In the genomic region with DNA sequence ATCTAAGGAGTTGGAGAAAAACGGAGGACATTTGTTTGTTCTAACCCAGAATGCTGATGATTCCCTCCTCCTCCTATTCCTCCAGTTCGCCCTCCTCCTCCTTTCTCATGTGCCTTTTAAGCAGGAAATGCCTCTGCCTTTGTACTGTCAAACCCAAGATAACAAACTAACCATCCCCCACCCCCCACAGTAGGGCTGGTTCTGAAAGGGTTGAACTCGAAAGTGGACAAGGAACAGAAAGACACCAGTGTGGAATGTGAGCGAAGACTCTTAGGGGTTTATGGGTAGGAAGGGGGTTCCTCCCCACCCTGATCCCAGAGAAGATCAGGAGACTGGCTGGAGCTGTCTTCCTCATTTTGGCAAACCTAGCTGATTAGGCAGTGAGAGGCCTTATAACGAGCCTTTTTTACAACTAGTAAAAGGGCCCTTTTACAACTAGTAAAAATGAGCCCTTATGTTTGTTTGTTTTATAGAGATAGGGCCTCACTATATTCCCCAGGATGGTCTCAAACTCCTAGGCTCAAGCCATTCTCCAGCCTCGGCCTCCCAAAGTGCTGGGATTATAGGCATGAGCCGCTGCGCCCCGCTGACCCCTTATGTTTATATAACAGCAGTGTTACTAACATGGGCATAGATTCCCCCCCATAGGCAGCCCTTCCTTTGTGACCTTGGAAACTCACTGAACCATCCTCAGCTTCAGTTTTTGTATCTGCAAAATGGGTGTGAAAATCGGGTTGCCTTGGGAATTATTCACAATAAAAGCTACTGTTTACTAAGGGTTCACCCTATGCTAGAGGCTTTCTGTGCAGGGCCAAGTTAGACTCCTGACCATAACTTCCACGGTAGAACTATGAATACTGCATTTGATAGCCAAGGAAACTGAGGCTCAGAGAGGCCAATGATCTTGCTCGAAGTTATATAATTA, we compare ENCODE assay signal across 1 cellular context.
TF ChIP-seq lines count a peak whose summit lies in the region.

No MANE protein-coding gene starts in this region.

TF ChIP-seq in HCT116, 20 proteins besides CTCF, POLR2A, EP300 and RAD21:
- no peak for TF ChIP-seq POLR2AphosphoS5 (IDR thresholded peaks at IDR 0.05; ENCODE audit: low read depth, low read length)
- TF ChIP-seq SRF (IDR thresholded peaks at IDR 0.05; ENCODE audit: low read depth) = no peak
- TF ChIP-seq, protein P1, sequence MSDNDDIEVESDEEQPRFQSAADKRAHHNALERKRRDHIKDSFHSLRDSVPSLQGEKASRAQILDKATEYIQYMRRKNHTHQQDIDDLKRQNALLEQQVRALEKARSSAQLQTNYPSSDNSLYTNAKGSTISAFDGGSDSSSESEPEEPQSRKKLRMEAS (IDR thresholded peaks at IDR 0.05) = no peak
- TF ChIP-seq, protein P2, sequence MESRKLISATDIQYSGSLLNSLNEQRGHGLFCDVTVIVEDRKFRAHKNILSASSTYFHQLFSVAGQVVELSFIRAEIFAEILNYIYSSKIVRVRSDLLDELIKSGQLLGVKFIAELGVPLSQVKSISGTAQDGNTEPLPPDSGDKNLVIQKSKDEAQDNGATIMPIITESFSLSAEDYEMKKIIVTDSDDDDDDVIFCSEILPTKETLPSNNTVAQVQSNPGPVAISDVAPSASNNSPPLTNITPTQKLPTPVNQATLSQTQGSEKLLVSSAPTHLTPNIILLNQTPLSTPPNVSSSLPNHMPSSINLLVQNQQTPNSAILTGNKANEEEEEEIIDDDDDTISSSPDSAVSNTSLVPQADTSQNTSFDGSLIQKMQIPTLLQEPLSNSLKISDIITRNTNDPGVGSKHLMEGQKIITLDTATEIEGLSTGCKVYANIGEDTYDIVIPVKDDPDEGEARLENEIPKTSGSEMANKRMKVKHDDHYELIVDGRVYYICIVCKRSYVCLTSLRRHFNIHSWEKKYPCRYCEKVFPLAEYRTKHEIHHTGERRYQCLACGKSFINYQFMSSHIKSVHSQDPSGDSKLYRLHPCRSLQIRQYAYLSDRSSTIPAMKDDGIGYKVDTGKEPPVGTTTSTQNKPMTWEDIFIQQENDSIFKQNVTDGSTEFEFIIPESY (IDR thresholded peaks at IDR 0.05; ENCODE audit: extremely low read depth, insufficient replicate concordance, low read length) = no peak
- TF ChIP-seq CBX3 (IDR thresholded peaks at IDR 0.05; ENCODE audit: low read depth) = no peak
- TF ChIP-seq, protein P3, sequence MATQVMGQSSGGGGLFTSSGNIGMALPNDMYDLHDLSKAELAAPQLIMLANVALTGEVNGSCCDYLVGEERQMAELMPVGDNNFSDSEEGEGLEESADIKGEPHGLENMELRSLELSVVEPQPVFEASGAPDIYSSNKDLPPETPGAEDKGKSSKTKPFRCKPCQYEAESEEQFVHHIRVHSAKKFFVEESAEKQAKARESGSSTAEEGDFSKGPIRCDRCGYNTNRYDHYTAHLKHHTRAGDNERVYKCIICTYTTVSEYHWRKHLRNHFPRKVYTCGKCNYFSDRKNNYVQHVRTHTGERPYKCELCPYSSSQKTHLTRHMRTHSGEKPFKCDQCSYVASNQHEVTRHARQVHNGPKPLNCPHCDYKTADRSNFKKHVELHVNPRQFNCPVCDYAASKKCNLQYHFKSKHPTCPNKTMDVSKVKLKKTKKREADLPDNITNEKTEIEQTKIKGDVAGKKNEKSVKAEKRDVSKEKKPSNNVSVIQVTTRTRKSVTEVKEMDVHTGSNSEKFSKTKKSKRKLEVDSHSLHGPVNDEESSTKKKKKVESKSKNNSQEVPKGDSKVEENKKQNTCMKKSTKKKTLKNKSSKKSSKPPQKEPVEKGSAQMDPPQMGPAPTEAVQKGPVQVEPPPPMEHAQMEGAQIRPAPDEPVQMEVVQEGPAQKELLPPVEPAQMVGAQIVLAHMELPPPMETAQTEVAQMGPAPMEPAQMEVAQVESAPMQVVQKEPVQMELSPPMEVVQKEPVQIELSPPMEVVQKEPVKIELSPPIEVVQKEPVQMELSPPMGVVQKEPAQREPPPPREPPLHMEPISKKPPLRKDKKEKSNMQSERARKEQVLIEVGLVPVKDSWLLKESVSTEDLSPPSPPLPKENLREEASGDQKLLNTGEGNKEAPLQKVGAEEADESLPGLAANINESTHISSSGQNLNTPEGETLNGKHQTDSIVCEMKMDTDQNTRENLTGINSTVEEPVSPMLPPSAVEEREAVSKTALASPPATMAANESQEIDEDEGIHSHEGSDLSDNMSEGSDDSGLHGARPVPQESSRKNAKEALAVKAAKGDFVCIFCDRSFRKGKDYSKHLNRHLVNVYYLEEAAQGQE (IDR thresholded peaks at IDR 0.05; ENCODE audit: low read depth) = no peak
- no peak for TF ChIP-seq ZFX (IDR thresholded peaks at IDR 0.05)
